Comparison of ENCODE assay signal across 10 cellular contexts in the genomic region with DNA sequence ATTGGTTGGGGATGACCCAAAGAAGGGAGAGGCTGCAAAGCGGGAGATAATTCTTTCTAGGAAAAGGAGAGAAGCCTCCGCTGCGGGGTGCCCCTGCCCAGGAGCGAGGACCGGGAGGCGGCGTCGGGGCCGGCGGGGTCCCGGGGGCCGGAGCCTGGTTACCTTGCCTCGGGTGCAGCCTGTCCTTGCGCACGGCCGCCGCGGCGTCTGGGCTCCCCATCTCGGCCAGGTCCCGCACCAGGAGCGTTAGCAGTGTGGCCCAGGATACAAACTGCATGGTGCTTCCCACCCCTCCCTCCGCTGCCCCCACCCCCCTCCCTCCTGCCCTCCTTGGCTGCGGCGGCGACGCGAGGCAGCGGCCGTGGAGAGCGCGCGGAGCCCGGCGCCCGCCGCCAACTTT. TPM values are rescaled to one million over a fixed set of nuclear protein-coding genes. Genes with fewer than 3 reads are reported as not detected.
DNase-seq lines count a peak whose midpoint lies in the region; ATAC-seq, FAIRE-seq and TF ChIP-seq lines count a peak whose summit lies in the region.
"Had no signal": no experiment of that assay in that cellular context is flagged by ENCODE, and none has a peak within 500 bp of the region (broad histone marks: within the 10 kb centered on the region; RNA-seq: fewer than 3 reads in every experiment).

No MANE protein-coding gene starts in this region.

- FAIRE-seq in GM12892 (lab: Jason Lieb, UNC), result no peak

- H3K36me3 Mint-ChIP-seq in activated CD4-positive, alpha-beta T cell treated with anti-CD3 and anti-CD28 coated beads for 36 hours (ENCODE audit: low read depth), result no peaks in the 10 kb centered on the region
- H3K36me3 Mint-ChIP-seq: activated CD4-positive, alpha-beta memory T cell treated with anti-CD3 and anti-CD28 coated beads for 36 hours had no signal

- H4K20me1 ChIP-seq in BLaER1, result no peaks in the 10 kb centered on the region

- H3K27me3 Mint-ChIP-seq in activated CD4-positive, alpha-beta T cell treated with anti-CD3 and anti-CD28 coated beads for 36 hours, result peaks cover 49% of the 10 kb centered on the region

- no peak for TF ChIP-seq POLR2A in prostate gland (IDR thresholded peaks at IDR 0.05)
- no peak for TF ChIP-seq POLR2A in GM12892 (IDR thresholded peaks at IDR 0.05; ENCODE audit: low read depth, low read length)

- ATAC-seq in activated CD4-positive, alpha-beta T cell treated with anti-CD3 and anti-CD28 coated beads for 36 hours, result no peak
- ATAC-seq: effector memory CD8-positive, alpha-beta T cell had no signal

- H3K4me3 ChIP-seq in BLaER1, result peak overlapping the region; percentile 69
- H3K4me3 ChIP-seq in astrocyte of the spinal cord (ENCODE audit: low read depth, low read length), result peak overlapping the region; percentile 43
- H3K4me3 ChIP-seq in iPS DF 6.9 (ENCODE audit: low read length), result peak overlapping the region; percentile 68; the same call in 1 of the 2 replicates
- H3K4me3 ChIP-seq in prostate gland, result peak overlapping the region; percentile 48 to 60
- H3K4me3 ChIP-seq in effector memory CD4-positive, alpha-beta T cell (ENCODE audit: insufficient read depth, low read depth, low read length, poor library complexity, severe bottlenecking), result no peak overlapping the region

- TF ChIP-seq CTCF in astrocyte of the spinal cord (IDR thresholded peaks at IDR 0.05; ENCODE audit: low read depth, low read length) (no peak), prostate gland (IDR thresholded peaks at IDR 0.05) (no peak)

- no peaks in the 10 kb centered on the region for H3K36me3 ChIP-seq in BLaER1
- no peaks in the 10 kb centered on the region for H3K36me3 ChIP-seq in iPS DF 6.9 (ENCODE audit: control insufficient read depth, insufficient read depth, low read length)
- H3K36me3 ChIP-seq in prostate gland, result no peaks in the 10 kb centered on the region
- H3K36me3 ChIP-seq in effector memory CD4-positive, alpha-beta T cell (ENCODE audit: control insufficient read depth, insufficient read depth, low read length), result no peaks in the 10 kb centered on the region

- H3K4me1 ChIP-seq in BLaER1, result peaks cover 17% of the 10 kb centered on the region
- H3K4me1 ChIP-seq in iPS DF 6.9 (ENCODE audit: control insufficient read depth, insufficient read depth, low read length), result peaks cover 8% of the 10 kb centered on the region
- no peaks in the 10 kb centered on the region for H3K4me1 ChIP-seq in prostate gland (replicated peaks)
- no peaks in the 10 kb centered on the region for H3K4me1 ChIP-seq in effector memory CD4-positive, alpha-beta T cell (ENCODE audit: control insufficient read depth, insufficient read depth, low read length, poor library complexity, severe bottlenecking)

- H3K9me3 ChIP-seq in BLaER1, result peaks cover 22% of the 10 kb centered on the region
- H3K9me3 ChIP-seq in iPS DF 6.9 (ENCODE audit: control insufficient read depth, insufficient read depth, low read length), result no peaks in the 10 kb centered on the region
- no peaks in the 10 kb centered on the region for H3K9me3 ChIP-seq in prostate gland
- no peaks in the 10 kb centered on the region for H3K9me3 ChIP-seq in effector memory CD4-positive, alpha-beta T cell (ENCODE audit: control insufficient read depth, low read length)

- H3K27me3 ChIP-seq in BLaER1 (peaks cover 21% of the 10 kb centered on the region; the same call in 1 of the 2 replicates), iPS DF 6.9 (ENCODE audit: control insufficient read depth, insufficient read depth, low read length) (peaks cover 42% of the 10 kb centered on the region), prostate gland (replicated peaks; ENCODE audit: insufficient read depth) (no peaks in the 10 kb centered on the region)
- H3K27me3 ChIP-seq in effector memory CD4-positive, alpha-beta T cell (replicated peaks; ENCODE audit: control insufficient read depth, insufficient read depth, low read length, poor library complexity, severe bottlenecking), result no peaks in the 10 kb centered on the region

- intact Hi-C loops in prostate gland (cut with DNase I), result loop anchor here (2.0 to 10.0 kb wide), 5 partner anchors 75 to 727 kb away; no protein-coding TSS in a partner anchor
- intact Hi-C loops in activated CD4-positive, alpha-beta T cell treated with anti-CD3 and anti-CD28 coated beads for 36 hours (cut with DNase I, micrococcal nuclease), result no loop called here

- in situ Hi-C loops in astrocyte of the spinal cord (cut with HindIII; ENCODE audit: low sequenced_read_pairs), result no loop called here

- H3K27ac ChIP-seq in BLaER1 (no peak overlapping the region), iPS DF 6.9 (ENCODE audit: low read length) (no peak overlapping the region), prostate gland (peak overlapping the region; percentile 93 to 94)
- no peak overlapping the region for H3K27ac ChIP-seq in effector memory CD4-positive, alpha-beta T cell (ENCODE audit: insufficient read depth, low read length, poor library complexity, severe bottlenecking)

- no peak for DNase-seq in astrocyte of the spinal cord (ENCODE audit: low read depth, low spot score)
- no peak for DNase-seq in iPS DF 6.9 (ENCODE audit: low read depth, low spot score)
- DNase-seq in prostate gland (ENCODE audit: low spot score), result peak; percentile 21
- DNase-seq in activated CD4-positive, alpha-beta T cell treated with anti-CD3 and anti-CD28 coated beads for 36 hours, result no peak
- no peak for DNase-seq in activated naive CD4-positive, alpha-beta T cell (lab: John Stamatoyannopoulos, UW)
- DNase-seq in GM12892 (ENCODE audit: insufficient read length), result no peak
- DNase-seq in effector memory CD4-positive, alpha-beta T cell, result no peak
- DNase-seq: activated CD4-positive, alpha-beta memory T cell treated with anti-CD3 and anti-CD28 coated beads for 36 hours; effector memory CD8-positive, alpha-beta T cell had no signal

- peak overlapping the region; percentile 73 for H3K4me2 ChIP-seq in BLaER1

- no peak overlapping the region for H3K9ac ChIP-seq in BLaER1

- peaks cover 3% of the 10 kb centered on the region for H3K4me1 Mint-ChIP-seq in activated CD4-positive, alpha-beta T cell treated with anti-CD3 and anti-CD28 coated beads for 36 hours

- POLR2A ChIA-PET in activated CD4-positive, alpha-beta T cell treated with anti-CD3 and anti-CD28 coated beads for 36 hours (lab: Charles Lee), result no interaction called here

- WGBS in iPS DF 6.9 (ENCODE audit: insufficient coverage, insufficient read length), result no CpG with 5 or more reads among the region's 37 CpGs
- WGBS in prostate gland, result 1% methylated on average over 36 of the region's 37 CpGs

- H3K4me3 Mint-ChIP-seq in activated CD4-positive, alpha-beta T cell treated with anti-CD3 and anti-CD28 coated beads for 36 hours, result no peak overlapping the region
- H3K4me3 Mint-ChIP-seq: activated CD4-positive, alpha-beta memory T cell treated with anti-CD3 and anti-CD28 coated beads for 36 hours; effector memory CD8-positive, alpha-beta T cell had no signal

- CTCF ChIA-PET in activated CD4-positive, alpha-beta T cell treated with anti-CD3 and anti-CD28 coated beads for 36 hours (lab: Charles Lee), result no interaction called here

- H3K27ac Mint-ChIP-seq in activated CD4-positive, alpha-beta T cell treated with anti-CD3 and anti-CD28 coated beads for 36 hours, result no peak overlapping the region
- H3K27ac Mint-ChIP-seq: activated CD4-positive, alpha-beta memory T cell treated with anti-CD3 and anti-CD28 coated beads for 36 hours; effector memory CD8-positive, alpha-beta T cell had no signal

- H3K9me3 Mint-ChIP-seq in activated CD4-positive, alpha-beta T cell treated with anti-CD3 and anti-CD28 coated beads for 36 hours (ENCODE audit: low read depth), result no peaks in the 10 kb centered on the region
- H3K9me3 Mint-ChIP-seq: activated CD4-positive, alpha-beta memory T cell treated with anti-CD3 and anti-CD28 coated beads for 36 hours had no signal

RNA-seq across cellular contexts. Expression of gene ADAMTS9, which starts 0.4 kb away (rescaled TPM):
- 10 to 100 TPM; 30.0 to 31.0 TPM for total RNA-seq in prostate gland
- total RNA-seq in activated CD4-positive, alpha-beta T cell treated with anti-CD3 and anti-CD28 coated beads for 36 hours, result not detected
- not detected for polyA plus RNA-seq in GM12892 (2012; ENCODE audit: missing spikeins)
- total RNA-seq: activated CD4-positive, alpha-beta memory T cell treated with anti-CD3 and anti-CD28 coated beads for 36 hours had no signal

Comparison
In these comparisons a context has a peak if more than half of its experiments do, and no peak if none do; other contexts are left out.
1. H3K27ac ChIP-seq: peak in prostate gland (2 of 2); none in BLaER1 (single experiment), iPS DF 6.9 (single experiment) and effector memory CD4-positive, alpha-beta T cell (single experiment).
2. RNA of gene ADAMTS9, which starts 0.4 kb away (total RNA-seq): 30.0 to 31.0 TPM in prostate gland; not detected in activated CD4-positive, alpha-beta T cell treated with anti-CD3 and anti-CD28 coated beads for 36 hours; every median in the first group is over 10 times any median in the second.